In genomic region chrX:10501606-10502005, GRCh38 we compare ENCODE assay signal across 17 cellular contexts.
DNase-seq lines count a peak whose midpoint lies in the region; ATAC-seq and TF ChIP-seq lines count a peak whose summit lies in the region.
"Had no signal": no experiment of that assay in that cellular context is flagged by ENCODE, and none has a peak within 500 bp of the region (broad histone marks: within the 10 kb centered on the region; RNA-seq: fewer than 3 reads in every experiment).

No MANE protein-coding gene starts in this region.

- no peak overlapping the region for H2AFZ ChIP-seq in SK-N-SH (ENCODE audit: low read depth)
- H2AFZ ChIP-seq: GM23248 had no signal

- TF ChIP-seq POLR2A in gastroesophageal sphincter (IDR thresholded peaks at IDR 0.05): no peak

- H4K20me1 ChIP-seq in SK-N-SH (ENCODE audit: insufficient read depth): no peaks in the 10 kb centered on the region

- H3F3A ChIP-seq in SK-N-SH (replicated peaks; ENCODE audit: insufficient read depth): peaks cover 8% of the 10 kb centered on the region

- H3K27me3 ChIP-seq in SK-N-SH (ENCODE audit: insufficient read depth): no peaks in the 10 kb centered on the region
- no peaks in the 10 kb centered on the region for H3K27me3 ChIP-seq in gastroesophageal sphincter
- no peaks in the 10 kb centered on the region for H3K27me3 ChIP-seq in aorta (ENCODE audit: control insufficient read depth in 1 of 2, insufficient read depth in 2 of 2, low read length in 1 of 2)

- TF ChIP-seq CTCF in SK-N-SH (IDR thresholded peaks at IDR 0.05) (no peak), gastroesophageal sphincter (IDR thresholded peaks at IDR 0.05) (no peak), nephron (IDR thresholded peaks at IDR 0.05; ENCODE audit: unreplicated experiment in 3 of 3) (no peak), MCF 10A (IDR thresholded peaks at IDR 0.05; ENCODE audit: unreplicated experiment) (no peak)

- 53% methylated on average over 6 of the region's 6 CpGs for WGBS in SK-N-SH (ENCODE audit: low lambda C conversion rate)
- WGBS in gastroesophageal sphincter (ENCODE audit: low coverage in 1 of 2), 2 donors: 61 to 90% methylated on average over 2 to 5 of the region's 6 CpGs
- 79 to 86% methylated on average over 6 of the region's 6 CpGs for WGBS in aorta, 2 donors

- H3K36me3 ChIP-seq in SK-N-SH (replicated peaks in 1 of 2; ENCODE audit: control insufficient read depth in 1 of 2, insufficient read depth in 2 of 2, low read length in 1 of 2) (no peaks in the 10 kb centered on the region), gastroesophageal sphincter (no peaks in the 10 kb centered on the region), aorta (ENCODE audit: control insufficient read depth in 1 of 2, insufficient read depth in 2 of 2, low read length in 1 of 2) (no peaks in the 10 kb centered on the region)

- DNase-seq in SK-N-SH (peak; percentile 7), aorta (no peak), MCF 10A (ENCODE audit: unreplicated experiment) (no peak)
- DNase-seq: 8988T; C1 segment of cervical spinal cord; CD4-positive, alpha-beta memory T cell; DMS153; DMS79 treated with DMSO at 0.1 percent for 48 hours; EL; GM23248; H7 had no signal

- no peak overlapping the region for H3K27ac ChIP-seq in SK-N-SH (ENCODE audit: low read depth in 2 of 2, low read length in 1 of 2)
- H3K27ac ChIP-seq in gastroesophageal sphincter: no peak overlapping the region
- H3K27ac ChIP-seq in aorta (ENCODE audit: low read depth in 1 of 2, low read length in 2 of 2): no peak overlapping the region
- H3K27ac ChIP-seq: GM23248 had no signal

- CTCF ChIA-PET in SK-N-SH (lab: Yijun Ruan, JAX) (no interaction called here), MCF 10A (lab: Yijun Ruan, JAX) (no interaction called here)

- no peaks in the 10 kb centered on the region for H3K79me2 ChIP-seq in SK-N-SH (ENCODE audit: insufficient read depth)

- TF ChIP-seq RAD21 in SK-N-SH (IDR thresholded peaks at IDR 0.05; ENCODE audit: low read length): no peak

- no peak overlapping the region for H3K4me3 Mint-ChIP-seq in nephron
- no peak overlapping the region for H3K4me3 Mint-ChIP-seq in MCF 10A (ENCODE audit: unreplicated experiment)
- H3K4me3 Mint-ChIP-seq: B cell had no signal

- intact Hi-C loops in aorta (cut with DNase I) (no loop called here), MCF 10A (cut with micrococcal nuclease) (no loop called here)

- H3K9ac ChIP-seq in SK-N-SH: no peak overlapping the region
- H3K9ac ChIP-seq: GM23248 had no signal

- no peaks in the 10 kb centered on the region for H3K9me2 ChIP-seq in SK-N-SH

- TF ChIP-seq EP300 in SK-N-SH (IDR thresholded peaks at IDR 0.05; ENCODE audit: borderline replicate concordance in 1 of 2, low read depth in 1 of 2, low read length in 1 of 2) (no peak), gastroesophageal sphincter (IDR thresholded peaks at IDR 0.05) (no peak)

- no TSS peak for BruUV-seq in MCF 10A (replicated peaks; lab: Mats Ljungman, UMichigan)

- POLR2A ChIA-PET in SK-N-SH (lab: Yijun Ruan, JAX): no interaction called here
- POLR2A ChIA-PET in MCF 10A (lab: Yijun Ruan, JAX): no interaction called here

- H3K27me3 Mint-ChIP-seq in nephron (ENCODE audit: low read depth): no peaks in the 10 kb centered on the region
- no peaks in the 10 kb centered on the region for H3K27me3 Mint-ChIP-seq in MCF 10A (ENCODE audit: insufficient read depth, unreplicated experiment)
- H3K27me3 Mint-ChIP-seq: B cell; CD4-positive, alpha-beta memory T cell had no signal

- H3K4me1 ChIP-seq in SK-N-SH (ENCODE audit: control insufficient read depth in 1 of 2, insufficient read depth in 2 of 2, low read depth in 1 of 2, low read length in 1 of 2) (no peaks in the 10 kb centered on the region; a peak in 2 of 4 replicates), gastroesophageal sphincter (peaks cover 0 to 24% (median 0%) of the 10 kb centered on the region in 3 donors), aorta (ENCODE audit: control insufficient read depth in 1 of 2, insufficient read depth in 2 of 2, low read length in 2 of 2) (no peaks in the 10 kb centered on the region)

- H3K36me3 Mint-ChIP-seq in nephron (ENCODE audit: low read depth) (peaks cover 15% of the 10 kb centered on the region), MCF 10A (ENCODE audit: insufficient read depth, unreplicated experiment) (no peaks in the 10 kb centered on the region)
- H3K36me3 Mint-ChIP-seq: CD4-positive, alpha-beta memory T cell had no signal

- H3K27ac Mint-ChIP-seq in nephron: peak overlapping the region; percentile 31 to 79 (median 75)
- H3K27ac Mint-ChIP-seq in MCF 10A (ENCODE audit: low read depth, unreplicated experiment): no peak overlapping the region
- H3K27ac Mint-ChIP-seq: B cell; CD4-positive, alpha-beta memory T cell had no signal

- H3K4me1 Mint-ChIP-seq in nephron (peaks cover 26% of the 10 kb centered on the region), MCF 10A (ENCODE audit: insufficient read depth, unreplicated experiment) (peaks cover 5% of the 10 kb centered on the region)
- H3K4me1 Mint-ChIP-seq: B cell; CD4-positive, alpha-beta memory T cell had no signal

- H3K9me3 ChIP-seq in SK-N-SH (no peaks in the 10 kb centered on the region), gastroesophageal sphincter (no peaks in the 10 kb centered on the region), aorta (ENCODE audit: control insufficient read depth, low read length) (no peaks in the 10 kb centered on the region)

- no peak for ATAC-seq in SK-N-SH treated with all-trans-retinoic acid at 6 μM for 48 hours
- peak; percentile 36 for ATAC-seq in gastroesophageal sphincter
- no peak for ATAC-seq in HG02884 (IDR thresholded peaks at IDR 0.05; ENCODE audit: unreplicated experiment)
- ATAC-seq in aorta (ENCODE audit: low FRiP score): no peak
- ATAC-seq: HepG2 had no signal

- H3K9me3 Mint-ChIP-seq in nephron: peaks cover 4% of the 10 kb centered on the region
- no peaks in the 10 kb centered on the region for H3K9me3 Mint-ChIP-seq in MCF 10A (ENCODE audit: unreplicated experiment)

- H3K4me3 ChIP-seq in SK-N-SH (ENCODE audit: low read depth in 2 of 2, low read length in 1 of 2): no peak overlapping the region
- H3K4me3 ChIP-seq in gastroesophageal sphincter: no peak overlapping the region
- H3K4me3 ChIP-seq in aorta (ENCODE audit: low read length in 2 of 2): no peak overlapping the region
- H3K4me3 ChIP-seq: GM23248 had no signal

- H3K4me2 ChIP-seq in SK-N-SH: no peak overlapping the region

TF ChIP-seq in SK-N-SH, 30 proteins besides CTCF, POLR2A, EP300 and RAD21:
- no peak for TF ChIP-seq RCOR1 (IDR thresholded peaks at IDR 0.05; ENCODE audit: low read length)
- TF ChIP-seq REST (IDR thresholded peaks at IDR 0.05; ENCODE audit: low read depth, low read length): no peak
- no peak for TF ChIP-seq POLR2AphosphoS5 (IDR thresholded peaks at IDR 0.05; ENCODE audit: low read depth, low read length)
- no peak for TF ChIP-seq CHD2 (IDR thresholded peaks at IDR 0.05; ENCODE audit: low read length, partially characterized antibody)

TF ChIP-seq in SK-N-SH treated with all-trans-retinoic acid at 6 μM for 48 hours, 23 proteins besides CTCF, POLR2A, EP300 and RAD21 (continues in another document):
- TF ChIP-seq ARNTL (CRISPR knock-in tag; IDR thresholded peaks at IDR 0.05; ENCODE audit: borderline replicate concordance, low read depth) (no peak), ESRRG (CRISPR knock-in tag; IDR thresholded peaks at IDR 0.05) (no peak), SNAI2 (CRISPR knock-in tag; IDR thresholded peaks at IDR 0.05) (no peak), BACH2 (CRISPR knock-in tag; IDR thresholded peaks at IDR 0.05; ENCODE audit: borderline replicate concordance) (no peak), CREB5 (CRISPR knock-in tag; IDR thresholded peaks at IDR 0.05; ENCODE audit: low read depth) (no peak), TOX (CRISPR knock-in tag; IDR thresholded peaks at IDR 0.05; ENCODE audit: borderline replicate concordance) (no peak), POU6F1 (CRISPR knock-in tag; IDR thresholded peaks at IDR 0.05; ENCODE audit: borderline replicate concordance, low read depth) (no peak), ZNF8 (CRISPR knock-in tag; IDR thresholded peaks at IDR 0.05) (no peak), CSDC2 (CRISPR knock-in tag; IDR thresholded peaks at IDR 0.05) (no peak)
